Comparison of ENCODE assay signal across 9 cellular contexts in genomic region chr19:33193864-33194362, GRCh38. TPM values are rescaled to one million over a fixed set of nuclear protein-coding genes. Genes with fewer than 3 reads are reported as not detected.
DNase-seq lines count a peak whose midpoint lies in the region; ATAC-seq, FAIRE-seq and TF ChIP-seq lines count a peak whose summit lies in the region.
"Had no signal": no experiment of that assay in that cellular context is flagged by ENCODE, and none has a peak within 500 bp of the region (broad histone marks: within the 10 kb centered on the region; RNA-seq: fewer than 3 reads in every experiment).

Gene LRP3, plus strand, starts transcription at chr19:33194330. Its CDS starts 456 bp downstream, at chr19:33194786.

- H3K27ac Mint-ChIP-seq in naive thymus-derived CD4-positive, alpha-beta T cell = no peak within 1 kb of the TSS

- FAIRE-seq in GM19239 (lab: Jason Lieb, UNC) = no peak
- FAIRE-seq: GM18507 had no signal

- no peaks in the 10 kb centered on the region for H4K20me1 ChIP-seq in fibroblast of lung (ENCODE audit: control insufficient read depth, extremely low read depth, insufficient read depth, low read length)

- H3K27me3 Mint-ChIP-seq in naive thymus-derived CD4-positive, alpha-beta T cell = peaks cover 30 to 60% (median 37%) of the 10 kb centered on the region in 5 donors

- peak within 1 kb of the TSS; percentile 72 for H3K4me2 ChIP-seq in fibroblast of lung (ENCODE audit: extremely low read depth, insufficient read depth, low read length)

- H3K27me3 ChIP-seq in A673 (replicated peaks; ENCODE audit: insufficient read depth, low read depth, low read length, poor library complexity) = no peaks in the 10 kb centered on the region
- H3K27me3 ChIP-seq in fibroblast of lung (ENCODE audit: control insufficient read depth, insufficient read depth, low read length) = peaks cover 2% of the 10 kb centered on the region
- peaks cover 0 to 2% of the 10 kb centered on the region in 2 donors for H3K27me3 ChIP-seq in naive thymus-derived CD4-positive, alpha-beta T cell (ENCODE audit: control insufficient read depth in 2 of 2, insufficient read depth in 2 of 2, low read length in 2 of 2)

- H3K27ac ChIP-seq in A673 (ENCODE audit: low read depth, low read length, poor library complexity, severe bottlenecking) (peak within 1 kb of the TSS; percentile 73), fibroblast of lung (ENCODE audit: insufficient read depth, low read length) (no peak within 1 kb of the TSS)
- no peak within 1 kb of the TSS for H3K27ac ChIP-seq in naive thymus-derived CD4-positive, alpha-beta T cell (ENCODE audit: low read depth, low read length)

- intact Hi-C loops in A673 (cut with micrococcal nuclease; ENCODE audit: unreplicated experiment) = no loop called here
- intact Hi-C loops in naive thymus-derived CD4-positive, alpha-beta T cell (cut with micrococcal nuclease) = no loop called here

- peaks cover 10% of the 10 kb centered on the region for H3K36me3 ChIP-seq in A673 (ENCODE audit: insufficient read depth, low read length, poor library complexity, severe bottlenecking)
- H3K36me3 ChIP-seq in fibroblast of lung (ENCODE audit: control insufficient read depth, insufficient read depth, low read length) = no peaks in the 10 kb centered on the region
- no peaks in the 10 kb centered on the region for H3K36me3 ChIP-seq in naive thymus-derived CD4-positive, alpha-beta T cell (ENCODE audit: control insufficient read depth in 2 of 3, insufficient read depth in 3 of 3, low read length in 3 of 3)

- TF ChIP-seq CTCF in A673 (conservative IDR thresholded peaks at IDR 0.05; ENCODE audit: low read depth, low read length) (no peak), fibroblast of lung (conservative IDR thresholded peaks at IDR 0.05 in 1 of 2, IDR thresholded peaks at IDR 0.05 in 1 of 2; ENCODE audit: low read depth in 1 of 2, low read length in 2 of 2) (no peak)

- ATAC-seq in SK-N-SH treated with all-trans-retinoic acid at 6 μM for 48 hours (peak; percentile 38), GM21381 (IDR thresholded peaks at IDR 0.05; ENCODE audit: unreplicated experiment) (no peak)
- ATAC-seq in naive thymus-derived CD4-positive, alpha-beta T cell = peak; percentile 41

- DNase-seq in A673 (ENCODE audit: low spot score) = peak; percentile 67
- peak; percentile 64 for DNase-seq in HEK293T (ENCODE audit: extremely low spot score)
- peak; percentile 22 to 41 for DNase-seq in fibroblast of lung (ENCODE audit: low read depth in 2 of 2)
- DNase-seq in naive thymus-derived CD4-positive, alpha-beta T cell = no peak
- DNase-seq in effector CD8-positive, alpha-beta T cell (lab: John Stamatoyannopoulos, UW) = no peak
- DNase-seq in GM19239 (ENCODE audit: insufficient read length, low spot score) = no peak

- CTCF ChIA-PET in A673 (lab: Charles Lee) = interaction anchor here (1.0 kb wide), 1 partner anchor 10 kb away, joined by 3 read pairs; no protein-coding TSS in a partner anchor
- CTCF ChIA-PET in HEK293T (lab: Yijun Ruan, JAX) = interaction anchor here (1.5 to 2.2 kb wide), 2 partner anchors 10 kb away, joined by 4 to 8 read pairs; no protein-coding TSS in a partner anchor
- CTCF ChIA-PET in naive thymus-derived CD4-positive, alpha-beta T cell (lab: Charles Lee) = no interaction called here

- H3K9me3 Mint-ChIP-seq in naive thymus-derived CD4-positive, alpha-beta T cell = peaks cover 0 to 4% (median 0%) of the 10 kb centered on the region in 11 donors

- peak within 1 kb of the TSS; percentile 37 for H3K9ac ChIP-seq in fibroblast of lung (ENCODE audit: insufficient read depth, low read length)

- peaks cover 4% of the 10 kb centered on the region for H3K4me1 ChIP-seq in A673 (ENCODE audit: insufficient read depth, low read length, poor library complexity, severe bottlenecking)
- no peaks in the 10 kb centered on the region for H3K4me1 ChIP-seq in fibroblast of lung (ENCODE audit: control insufficient read depth, extremely low read depth, insufficient read depth, low read length)
- no peaks in the 10 kb centered on the region for H3K4me1 ChIP-seq in naive thymus-derived CD4-positive, alpha-beta T cell (ENCODE audit: control insufficient read depth in 2 of 2, insufficient read depth in 2 of 2, low read length in 2 of 2)

- peak within 1 kb of the TSS; percentile 19 for H2AFZ ChIP-seq in fibroblast of lung (ENCODE audit: low read length)

- BruUV-seq in A673 (replicated peaks; lab: Mats Ljungman, UMichigan) = no TSS peak

- no peaks in the 10 kb centered on the region for H3K79me2 ChIP-seq in fibroblast of lung (ENCODE audit: control insufficient read depth, insufficient read depth, low read length)

- H3K4me3 ChIP-seq in A673 (ENCODE audit: low read depth, low read length, poor library complexity, severe bottlenecking) (peak within 1 kb of the TSS; percentile 73), fibroblast of lung (replicated peaks in 1 of 4; ENCODE audit: control extremely low read depth in 1 of 4, insufficient read depth in 1 of 4, low read depth in 3 of 4, low read length in 4 of 4) (peak within 1 kb of the TSS; percentile 54 to 67 (median 58))
- H3K4me3 ChIP-seq in naive thymus-derived CD4-positive, alpha-beta T cell (ENCODE audit: low read length) = no peak within 1 kb of the TSS

- POLR2A ChIA-PET in A673 (lab: Charles Lee; ENCODE audit: low non-redundant PET) (no interaction called here), HEK293T (lab: Yijun Ruan, JAX) (interaction anchor here (1.0 kb wide), 1 partner anchor 18 kb away, joined by 3 read pairs; no protein-coding TSS in a partner anchor)
- POLR2A ChIA-PET in naive thymus-derived CD4-positive, alpha-beta T cell (lab: Charles Lee) = no interaction called here

- no peaks in the 10 kb centered on the region for H3K9me3 ChIP-seq in A673 (ENCODE audit: low read depth, low read length, poor library complexity, severe bottlenecking)
- no peaks in the 10 kb centered on the region for H3K9me3 ChIP-seq in fibroblast of lung (ENCODE audit: control insufficient read depth, insufficient read depth, low read depth, low read length)
- no peaks in the 10 kb centered on the region for H3K9me3 ChIP-seq in naive thymus-derived CD4-positive, alpha-beta T cell (ENCODE audit: control insufficient read depth in 2 of 3, low read length in 3 of 3)

- H3K4me3 Mint-ChIP-seq in naive thymus-derived CD4-positive, alpha-beta T cell = peak within 1 kb of the TSS; percentile 20 to 75 (median 62)

- peaks cover 0 to 7% (median 0%) of the 10 kb centered on the region in 7 donors for H3K4me1 Mint-ChIP-seq in naive thymus-derived CD4-positive, alpha-beta T cell

- no peaks in the 10 kb centered on the region for H3K36me3 Mint-ChIP-seq in naive thymus-derived CD4-positive, alpha-beta T cell

TF ChIP-seq in HEK293T, 16 proteins besides CTCF, POLR2A, EP300 and RAD21:
- TF ChIP-seq FOXA1 (IDR thresholded peaks at IDR 0.05) (no peak), ELF4 (IDR thresholded peaks at IDR 0.05) (no peak), PKNOX1 (IDR thresholded peaks at IDR 0.05) (no peak), BHLHE40 (IDR thresholded peaks at IDR 0.05; ENCODE audit: borderline replicate concordance) (no peak), SP1 (IDR thresholded peaks at IDR 0.05) (no peak), ARNT (IDR thresholded peaks at IDR 0.05) (no peak), NFRKB (IDR thresholded peaks at IDR 0.05) (no peak), FOXK2 (IDR thresholded peaks at IDR 0.05) (no peak), LEF1 (IDR thresholded peaks at IDR 0.05; ENCODE audit: borderline replicate concordance) (no peak), L3MBTL2 (conservative IDR thresholded peaks at IDR 0.05) (no peak), CTBP1 (IDR thresholded peaks at IDR 0.05; ENCODE audit: borderline replicate concordance) (no peak)

TF ChIP-seq in SK-N-SH treated with all-trans-retinoic acid at 6 μM for 48 hours, 23 proteins besides CTCF, POLR2A, EP300 and RAD21 (continues in another document):
- TF ChIP-seq SNAI2 (CRISPR knock-in tag; IDR thresholded peaks at IDR 0.05) (no peak), ARNTL (CRISPR knock-in tag; IDR thresholded peaks at IDR 0.05; ENCODE audit: borderline replicate concordance, low read depth) (no peak), ZFP3 (CRISPR knock-in tag; IDR thresholded peaks at IDR 0.05) (no peak), CSDC2 (CRISPR knock-in tag; IDR thresholded peaks at IDR 0.05) (no peak), GLIS3 (CRISPR knock-in tag; IDR thresholded peaks at IDR 0.05) (no peak), TCF4 (CRISPR knock-in tag; IDR thresholded peaks at IDR 0.05; ENCODE audit: borderline replicate concordance) (no peak), ZNF565 (CRISPR knock-in tag; conservative IDR thresholded peaks at IDR 0.05; ENCODE audit: low read depth) (no peak), ZFP30 (CRISPR knock-in tag; IDR thresholded peaks at IDR 0.05) (no peak), ESRRG (CRISPR knock-in tag; IDR thresholded peaks at IDR 0.05) (no peak), POU6F1 (CRISPR knock-in tag; IDR thresholded peaks at IDR 0.05; ENCODE audit: borderline replicate concordance, low read depth) (no peak)

RNA-seq across cellular contexts. Expression of gene LRP3, which starts in this region (rescaled TPM):
- total RNA-seq in A673 (2021) = 39.4 and 42.0 TPM in 2 replicates
- total RNA-seq in fibroblast of lung = 24.4 and 28.2 TPM in 2 replicates
- polyA plus RNA-seq in fibroblast of lung = 4.0 and 5.9 TPM in 2 replicates
- polyA plus RNA-seq in fibroblast of lung (2012) = 13.6 and 30.2 TPM in 2 replicates
- 10.2 and 17.7 TPM in 2 replicates for polyA minus RNA-seq in fibroblast of lung (ENCODE audit: low replicate concordance)
- total RNA-seq in naive thymus-derived CD4-positive, alpha-beta T cell = 1 to 10 TPM in 1 of 5 experiments, under 1 TPM in 3, not detected in 1; 0.34 to 2.6 (median 0.40) TPM
- polyA plus RNA-seq in naive thymus-derived CD4-positive, alpha-beta T cell = not detected

Comparison
In these comparisons a context has a peak if more than half of its experiments do, and no peak if none do; other contexts are left out.
1. DNase-seq: peak in A673 (single experiment), HEK293T (single experiment) and fibroblast of lung (2 of 2); none in naive thymus-derived CD4-positive, alpha-beta T cell (0 of 9), effector CD8-positive, alpha-beta T cell (single experiment) and GM19239 (single experiment).